Comparison of ENCODE assay signal across 28 cellular contexts in the genomic region with DNA sequence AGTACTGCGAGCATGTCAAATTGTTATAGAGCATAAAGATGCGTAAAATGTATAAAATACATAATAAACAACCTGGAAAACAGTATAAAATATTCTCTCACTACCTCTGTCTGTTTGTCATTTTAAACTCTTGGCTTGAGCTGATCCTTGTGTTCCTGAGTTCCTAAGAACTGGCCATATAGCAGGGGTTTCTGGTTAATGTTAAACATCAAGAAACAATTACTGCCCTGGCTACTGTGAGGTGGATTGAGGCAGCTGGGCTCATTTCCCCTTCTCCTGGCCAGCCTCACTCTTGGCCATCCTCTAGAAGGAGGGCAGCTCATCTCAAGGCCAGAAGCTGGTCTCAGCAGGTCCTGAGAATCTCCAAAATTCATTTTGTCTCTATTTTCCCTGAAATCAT.
"Had no signal": no experiment of that assay in that cellular context is flagged by ENCODE, and none has a peak within 500 bp of the region (broad histone marks: within the 10 kb centered on the region; RNA-seq: fewer than 3 reads in every experiment).

No MANE protein-coding gene starts in this region.

- H3K4me1 ChIP-seq: heart left ventricle, left ventricle myocardium inferior, parathyroid adenoma, psoas muscle, right atrium auricular region, right lobe of liver, stomach, testis, upper lobe of left lung had no signal

- H3K27me3 ChIP-seq: right atrium auricular region, testis, thyroid gland, transverse colon, upper lobe of left lung had no signal

- H3K9me3 ChIP-seq: heart left ventricle, neutrophil, psoas muscle, right atrium auricular region, right lobe of liver, testis, thyroid gland, transverse colon, upper lobe of left lung had no signal

- H3K36me3 ChIP-seq: heart left ventricle, left ventricle myocardium inferior, neutrophil, right atrium auricular region, right lobe of liver, stomach, thyroid gland, transverse colon, upper lobe of left lung had no signal

- DNase-seq: heart left ventricle; hypothalamus; immature natural killer cell; kidney; left colon; left ventricle myocardium inferior; mesendoderm; naive thymus-derived CD4-positive, alpha-beta T cell; occipital lobe; psoas muscle; right lobe of liver; stimulated activated CD4-positive, alpha-beta T cell treated with anti-CD3 and anti-CD28 coated beads, Interleukin-12 subunit alpha, Interleukin-12 subunit beta, amount 100 ng/mL, for 4 hours; stimulated activated CD4-positive, alpha-beta T cell treated with anti-CD3 and anti-CD28 coated beads, Interleukin-15, amount 100 ng/mL, for 24 hours; stimulated activated CD4-positive, alpha-beta T cell treated with anti-CD3 and anti-CD28 coated beads, Interleukin-2, amount 100 ng/mL, for 24 hours; stimulated activated CD4-positive, alpha-beta T cell treated with anti-CD3 and anti-CD28 coated beads, Interleukin-4, amount 100 ng/mL, for 1 hour; stimulated activated naive B cell treated with anti-CD40 and anti-IgM and Interleukin-4, amounts not matched to agents 10 μg/mL and 1 μg/mL and 100 μg/mL, for 72 hours; stimulated activated naive CD8-positive, alpha-beta T cell treated with anti-CD3 and anti-CD28 coated beads, Interleukin-15, Interleukin-2, amounts not matched to agents 100 U/mL and 50 U/mL, for 24 hours; stomach; testis; thyroid gland; transverse colon; upper lobe of left lung had no signal

- H3K4me3 ChIP-seq: heart left ventricle, left ventricle myocardium inferior, lung, psoas muscle, right atrium auricular region, right lobe of liver, skin epidermis, stomach, testis, thyroid gland, transverse colon, upper lobe of left lung had no signal

- H3K27ac ChIP-seq: left ventricle myocardium inferior, neutrophil, parathyroid adenoma, psoas muscle, right atrium auricular region, right lobe of liver, skin epidermis, stomach, testis, thyroid gland, upper lobe of left lung had no signal

- H3K9ac ChIP-seq: parathyroid adenoma had no signal

- ATAC-seq: heart left ventricle; left colon; naive thymus-derived CD4-positive, alpha-beta T cell; natural killer cell treated with Interleukin-12 subunit alpha and Interleukin-12 subunit beta and Interleukin-15 and Interleukin-18, amount 100 ng/mL, for 72 hours; psoas muscle; right lobe of liver; stimulated activated naive B cell treated with anti-CD40 and anti-IgM and Interleukin-4, amounts not matched to agents 10 μg/mL and 1 μg/mL and 100 μg/mL, for 72 hours; stimulated activated naive CD8-positive, alpha-beta T cell treated with anti-CD3 and anti-CD28 coated beads, Interleukin-15, Interleukin-2, amounts not matched to agents 100 U/mL and 50 U/mL, for 24 hours had no signal
